2 cellular contexts compared by ENCODE assay signal in the genomic region with DNA sequence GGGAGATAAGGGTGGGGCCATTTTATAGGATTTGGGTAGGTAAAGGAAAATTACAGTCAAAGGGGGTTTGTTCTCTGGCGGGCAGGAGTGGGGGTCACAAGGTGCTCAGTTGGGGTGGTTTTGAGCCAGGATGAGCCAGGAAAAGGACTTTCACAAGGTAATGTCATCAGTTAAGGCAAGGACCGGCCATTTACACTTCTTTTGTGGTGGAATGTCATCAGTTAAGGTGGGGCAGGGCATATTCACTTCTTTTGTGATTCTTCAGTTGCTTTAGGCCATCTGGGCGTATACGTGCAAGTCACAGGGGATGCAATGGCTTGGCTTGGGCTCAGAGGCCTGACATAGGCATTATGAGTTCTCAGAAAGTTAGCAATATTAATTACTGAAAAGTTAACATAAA.
TF ChIP-seq lines count a peak whose summit lies in the region.

No MANE protein-coding gene starts in this region.

TF ChIP-seq in GM23338, 12 proteins besides CTCF, POLR2A, EP300 and RAD21:
- peak; percentile 67 for TF ChIP-seq ZNF331 (CRISPR knock-in tag; IDR thresholded peaks at IDR 0.05; ENCODE audit: low read depth)
- TF ChIP-seq CREB1 (CRISPR knock-in tag; IDR thresholded peaks at IDR 0.05; ENCODE audit: low read depth), result peak; percentile 44; the same call in 1 of the 2 replicates
- peak; percentile 56; the same call in 1 of the 2 replicates for TF ChIP-seq POLR2AphosphoS5 (IDR thresholded peaks at IDR 0.05; ENCODE audit: low read depth)
- peak; percentile 79 for TF ChIP-seq NANOG (IDR thresholded peaks at IDR 0.05; ENCODE audit: borderline replicate concordance)

TF ChIP-seq in H1, 55 proteins besides CTCF, POLR2A, EP300 and RAD21:
- peak; percentile 26; the same call in 1 of the 2 replicates for TF ChIP-seq TBP (IDR thresholded peaks at IDR 0.05; ENCODE audit: low read depth, low read length)
- 0 out of 2 replicates have a peak, but pooled peaks have one; percentile 60 for TF ChIP-seq YY1 (IDR thresholded peaks at IDR 0.05; ENCODE audit: low read depth, low read length)
- TF ChIP-seq POLR2AphosphoS5 (IDR thresholded peaks at IDR 0.05; ENCODE audit: low read depth, low read length), result peak; percentile 48
- TF ChIP-seq TAF1 (IDR thresholded peaks at IDR 0.05; ENCODE audit: low read depth, low read length), result 0 out of 2 replicates have a peak, but pooled peaks have one; percentile 47
TF ChIP-seq in H1: peak in this region for 4; not testable (repeated sequence) for 51.
